Comparison of ENCODE assay signal across 8 cellular contexts in the genomic region with DNA sequence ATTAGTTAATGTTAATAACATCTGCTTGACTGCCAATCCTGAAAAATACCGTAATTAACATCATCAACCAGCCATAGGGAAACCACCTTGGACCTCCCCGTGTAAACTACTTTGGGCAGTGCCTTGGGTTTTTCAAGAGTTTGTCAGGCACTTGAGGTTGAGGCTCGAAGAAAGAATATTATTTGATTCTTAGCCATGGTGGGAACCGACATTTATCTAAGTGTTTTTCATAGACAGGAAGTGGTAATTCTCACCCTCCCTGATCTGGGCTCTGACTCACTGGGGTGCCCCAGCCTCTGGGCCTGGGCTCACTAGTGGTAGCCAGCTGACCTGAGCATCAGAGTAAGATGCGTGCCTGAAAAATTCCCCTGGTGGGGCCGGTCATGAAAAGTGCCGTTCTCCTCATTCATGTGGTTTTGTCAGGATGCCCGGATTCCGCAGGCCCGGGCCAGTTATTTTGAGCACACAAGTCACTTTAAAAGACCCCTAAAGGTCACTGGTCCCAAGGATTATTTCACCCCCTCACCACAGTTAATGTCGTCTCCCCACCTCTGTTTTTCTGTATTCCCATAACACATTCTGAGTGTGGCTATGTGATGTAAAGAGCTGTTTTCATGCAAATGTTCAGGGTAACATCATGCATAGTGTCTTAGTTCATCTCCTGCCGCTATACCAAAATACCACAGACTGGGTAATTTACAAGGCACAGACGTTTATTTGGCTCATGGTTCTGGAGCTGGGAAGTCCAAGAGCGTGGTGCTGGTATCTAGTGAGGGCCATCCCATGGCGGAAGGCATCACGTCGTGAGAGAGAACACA. TPM values are rescaled to one million over a fixed set of nuclear protein-coding genes. Genes with fewer than 3 reads are reported as not detected.
A peak's percentile ranks its signal among the peaks of the same experiment; 100 is the strongest.
DNase-seq lines count a peak whose midpoint lies in the region; ATAC-seq and TF ChIP-seq lines count a peak whose summit lies in the region.

No MANE protein-coding gene starts in this region.

- no peak for TF ChIP-seq CTCF in DND-41 (IDR thresholded peaks at IDR 0.05; ENCODE audit: borderline replicate concordance, extremely low read depth, low read length, poor library complexity, severe bottlenecking)

- peaks cover 8% of the 10 kb centered on the region for H3K4me1 ChIP-seq in DND-41 (ENCODE audit: insufficient read depth, low read length)

- H3K9me3 Mint-ChIP-seq in IgD-negative memory B cell = no peaks in the 10 kb centered on the region
- H3K9me3 Mint-ChIP-seq in stimulated activated naive CD8-positive, alpha-beta T cell treated with anti-CD3 and anti-CD28 coated beads, Interleukin-15, Interleukin-2, amounts not matched to agents 100 ng/mL and 50 ng/mL, for 24 hours = no peaks in the 10 kb centered on the region

- H3K27ac ChIP-seq in DND-41 (ENCODE audit: low read length) = no peak overlapping the region

- H3K4me2 ChIP-seq in DND-41 (ENCODE audit: insufficient read depth, low read length) = no peak overlapping the region

- H3K36me3 Mint-ChIP-seq in IgD-negative memory B cell = no peaks in the 10 kb centered on the region
- no peaks in the 10 kb centered on the region for H3K36me3 Mint-ChIP-seq in stimulated activated naive CD8-positive, alpha-beta T cell treated with anti-CD3 and anti-CD28 coated beads, Interleukin-15, Interleukin-2, amounts not matched to agents 100 ng/mL and 50 ng/mL, for 24 hours (ENCODE audit: low read depth)

- peaks cover 21% of the 10 kb centered on the region for H3K27me3 Mint-ChIP-seq in IgD-negative memory B cell
- peaks cover 4% of the 10 kb centered on the region for H3K27me3 Mint-ChIP-seq in stimulated activated naive CD8-positive, alpha-beta T cell treated with anti-CD3 and anti-CD28 coated beads, Interleukin-15, Interleukin-2, amounts not matched to agents 100 ng/mL and 50 ng/mL, for 24 hours

- no peaks in the 10 kb centered on the region for H3K36me3 ChIP-seq in DND-41 (ENCODE audit: insufficient read depth, low read length)

- peak overlapping the region; percentile 31 to 64 (median 48) for H3K27ac Mint-ChIP-seq in IgD-negative memory B cell
- peak overlapping the region; percentile 94 for H3K27ac Mint-ChIP-seq in stimulated activated naive CD8-positive, alpha-beta T cell treated with anti-CD3 and anti-CD28 coated beads, Interleukin-15, Interleukin-2, amounts not matched to agents 100 ng/mL and 50 ng/mL, for 24 hours

- peak; percentile 52 for DNase-seq in DND-41
- peak; percentile 80 for DNase-seq in activated CD8-positive, alpha-beta memory T cell treated with anti-CD3 and anti-CD28 coated beads, Interleukin-2, amount 50 U/mL, for 48 hours
- peak; percentile 67 for DNase-seq in islet precursor cell
- DNase-seq in NCI-H2029 (lab: John Stamatoyannopoulos, UW) = no peak
- DNase-seq in NCI-H1417 (lab: John Stamatoyannopoulos, UW) = no peak

- peaks cover 17 to 35% (median 29%) of the 10 kb centered on the region in 3 donors for H3K4me1 Mint-ChIP-seq in IgD-negative memory B cell
- peaks cover 76% of the 10 kb centered on the region for H3K4me1 Mint-ChIP-seq in stimulated activated naive CD8-positive, alpha-beta T cell treated with anti-CD3 and anti-CD28 coated beads, Interleukin-15, Interleukin-2, amounts not matched to agents 100 ng/mL and 50 ng/mL, for 24 hours (ENCODE audit: low read depth)

- H4K20me1 ChIP-seq in DND-41 (ENCODE audit: insufficient read depth, low read length) = no peaks in the 10 kb centered on the region

- H3K27me3 ChIP-seq in DND-41 (ENCODE audit: insufficient read depth, low read length, poor library complexity) = no peaks in the 10 kb centered on the region

- no peaks in the 10 kb centered on the region for H3K9me3 ChIP-seq in DND-41 (ENCODE audit: insufficient read depth, low read length, severe bottlenecking)

- no peak overlapping the region for H3K4me3 ChIP-seq in DND-41 (ENCODE audit: low read depth in 1 of 2, low read length in 2 of 2)

- no peaks in the 10 kb centered on the region for H3K79me2 ChIP-seq in DND-41 (ENCODE audit: insufficient read depth, low read length)

- ATAC-seq in DND-41 (ENCODE audit: insufficient read depth, low read depth) = peak; percentile 97
- ATAC-seq in GM21528 (IDR thresholded peaks at IDR 0.05; ENCODE audit: low FRiP score, unreplicated experiment) = peak; percentile 82

- peak overlapping the region; percentile 7 to 69 (median 47) for H3K4me3 Mint-ChIP-seq in IgD-negative memory B cell
- H3K4me3 Mint-ChIP-seq in stimulated activated naive CD8-positive, alpha-beta T cell treated with anti-CD3 and anti-CD28 coated beads, Interleukin-15, Interleukin-2, amounts not matched to agents 100 ng/mL and 50 ng/mL, for 24 hours = peak overlapping the region; percentile 73

- H3K9ac ChIP-seq in DND-41 (ENCODE audit: low read depth, low read length) = no peak overlapping the region

- H2AFZ ChIP-seq in DND-41 (ENCODE audit: low read depth, low read length) = no peak overlapping the region

RNA-seq across cellular contexts. Expression of a gene that starts 21.6 kb away (rescaled TPM):
- not detected for polyA plus RNA-seq in IgD-negative memory B cell

RNA-seq across cellular contexts. Expression of a gene that starts 49.3 kb away (rescaled TPM):
- polyA plus RNA-seq in IgD-negative memory B cell = 1.9 TPM

Comparison
In these comparisons a context has a peak if more than half of its experiments do, and no peak if none do; other contexts are left out.
1. DNase-seq: peak in DND-41 (single experiment), activated CD8-positive, alpha-beta memory T cell treated with anti-CD3 and anti-CD28 coated beads, Interleukin-2, amount 50 U/mL, for 48 hours (single experiment) and islet precursor cell (single experiment); none in NCI-H2029 (single experiment) and NCI-H1417 (0 of 3).